Comparison of ENCODE assay signal across 1 cellular context in the genomic region with DNA sequence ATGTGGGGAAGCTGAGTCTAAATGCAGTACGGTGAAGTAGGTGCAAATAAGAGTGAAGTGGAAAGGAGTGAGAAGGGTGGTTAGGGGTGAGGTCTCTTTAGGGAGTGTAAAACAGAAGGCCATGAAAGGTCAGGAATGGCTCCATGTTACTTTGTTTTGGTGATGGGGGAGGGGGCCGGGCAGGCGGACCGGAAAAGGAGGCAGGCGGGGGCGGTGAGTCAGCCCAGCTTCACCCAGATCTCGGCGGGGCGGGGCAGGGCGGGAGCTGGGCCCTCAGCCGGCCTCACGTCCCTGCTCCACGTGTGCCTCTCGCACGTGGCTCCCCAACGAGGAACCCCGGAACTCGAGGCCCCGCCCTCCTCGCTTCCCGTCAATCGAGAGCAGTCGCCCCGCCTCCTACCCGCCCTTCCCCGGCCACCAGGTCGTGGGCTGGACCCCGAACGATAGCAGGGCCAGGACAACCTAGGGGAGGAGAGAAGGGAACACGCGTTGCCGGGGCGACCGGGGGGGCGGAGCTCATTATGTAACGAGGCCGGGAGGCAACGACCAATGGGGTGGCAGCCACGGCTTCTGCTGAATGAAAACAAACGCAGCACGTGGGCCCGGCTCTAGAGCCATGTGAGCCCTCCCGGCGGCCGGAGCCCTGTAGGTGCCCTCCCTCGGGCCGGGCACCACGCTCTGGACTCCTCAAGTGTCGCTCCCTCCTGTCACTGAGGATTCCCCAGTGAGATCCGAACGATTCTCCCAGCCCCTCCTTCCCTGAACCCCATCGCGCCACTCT.
TF ChIP-seq lines count a peak whose summit lies in the region.

No MANE protein-coding gene starts in this region.

TF ChIP-seq in HepG2, 621 proteins besides CTCF, POLR2A, EP300 and RAD21 (continues in another document):
- TF ChIP-seq, protein P1, sequence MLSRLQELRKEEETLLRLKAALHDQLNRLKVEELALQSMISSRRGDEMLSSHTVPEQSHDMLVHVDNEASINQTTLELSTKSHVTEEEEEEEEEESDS (CRISPR knock-in tag; IDR thresholded peaks at IDR 0.05; ENCODE audit: borderline replicate concordance) = peak; percentile 91
- TF ChIP-seq TBX2 (CRISPR knock-in tag; IDR thresholded peaks at IDR 0.05; ENCODE audit: borderline replicate concordance) = peak; percentile 97
- TF ChIP-seq, protein P2, sequence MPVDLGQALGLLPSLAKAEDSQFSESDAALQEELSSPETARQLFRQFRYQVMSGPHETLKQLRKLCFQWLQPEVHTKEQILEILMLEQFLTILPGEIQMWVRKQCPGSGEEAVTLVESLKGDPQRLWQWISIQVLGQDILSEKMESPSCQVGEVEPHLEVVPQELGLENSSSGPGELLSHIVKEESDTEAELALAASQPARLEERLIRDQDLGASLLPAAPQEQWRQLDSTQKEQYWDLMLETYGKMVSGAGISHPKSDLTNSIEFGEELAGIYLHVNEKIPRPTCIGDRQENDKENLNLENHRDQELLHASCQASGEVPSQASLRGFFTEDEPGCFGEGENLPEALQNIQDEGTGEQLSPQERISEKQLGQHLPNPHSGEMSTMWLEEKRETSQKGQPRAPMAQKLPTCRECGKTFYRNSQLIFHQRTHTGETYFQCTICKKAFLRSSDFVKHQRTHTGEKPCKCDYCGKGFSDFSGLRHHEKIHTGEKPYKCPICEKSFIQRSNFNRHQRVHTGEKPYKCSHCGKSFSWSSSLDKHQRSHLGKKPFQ (CRISPR knock-in tag; IDR thresholded peaks at IDR 0.05; ENCODE audit: insufficient replicate concordance) = peak; percentile 96
- TF ChIP-seq, protein P3, sequence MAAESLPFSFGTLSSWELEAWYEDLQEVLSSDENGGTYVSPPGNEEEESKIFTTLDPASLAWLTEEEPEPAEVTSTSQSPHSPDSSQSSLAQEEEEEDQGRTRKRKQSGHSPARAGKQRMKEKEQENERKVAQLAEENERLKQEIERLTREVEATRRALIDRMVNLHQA (CRISPR knock-in tag; IDR thresholded peaks at IDR 0.05) = no peak
- TF ChIP-seq, protein P4, sequence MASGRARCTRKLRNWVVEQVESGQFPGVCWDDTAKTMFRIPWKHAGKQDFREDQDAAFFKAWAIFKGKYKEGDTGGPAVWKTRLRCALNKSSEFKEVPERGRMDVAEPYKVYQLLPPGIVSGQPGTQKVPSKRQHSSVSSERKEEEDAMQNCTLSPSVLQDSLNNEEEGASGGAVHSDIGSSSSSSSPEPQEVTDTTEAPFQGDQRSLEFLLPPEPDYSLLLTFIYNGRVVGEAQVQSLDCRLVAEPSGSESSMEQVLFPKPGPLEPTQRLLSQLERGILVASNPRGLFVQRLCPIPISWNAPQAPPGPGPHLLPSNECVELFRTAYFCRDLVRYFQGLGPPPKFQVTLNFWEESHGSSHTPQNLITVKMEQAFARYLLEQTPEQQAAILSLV (CRISPR knock-in tag; IDR thresholded peaks at IDR 0.05; ENCODE audit: borderline replicate concordance) = peak; percentile 97
- TF ChIP-seq, protein P5, sequence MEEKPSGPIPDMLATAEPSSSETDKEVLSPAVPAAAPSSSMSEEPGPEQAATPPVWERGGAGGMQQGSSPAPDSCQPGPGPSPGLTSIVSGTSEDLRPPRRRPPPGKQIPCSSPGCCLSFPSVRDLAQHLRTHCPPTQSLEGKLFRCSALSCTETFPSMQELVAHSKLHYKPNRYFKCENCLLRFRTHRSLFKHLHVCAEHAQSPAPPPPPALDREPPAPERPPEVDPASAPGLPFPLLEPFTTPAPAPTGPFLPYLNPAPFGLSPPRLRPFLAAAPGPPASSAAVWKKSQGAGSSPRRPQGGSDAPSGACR (CRISPR knock-in tag; IDR thresholded peaks at IDR 0.05) = peak; percentile 77; the same call in 1 of the 2 replicates
- 0 out of 2 replicates have a peak, but pooled peaks have one; percentile 16 for TF ChIP-seq RBAK (CRISPR knock-in tag; IDR thresholded peaks at IDR 0.05)
- peak; percentile 95 for TF ChIP-seq IKZF4 (CRISPR knock-in tag; IDR thresholded peaks at IDR 0.05; ENCODE audit: borderline replicate concordance, low read depth, not compliant biosample characterization)
- TF ChIP-seq MEIS2 (CRISPR knock-in tag; IDR thresholded peaks at IDR 0.05) = peak; percentile 95
- TF ChIP-seq, protein P6, sequence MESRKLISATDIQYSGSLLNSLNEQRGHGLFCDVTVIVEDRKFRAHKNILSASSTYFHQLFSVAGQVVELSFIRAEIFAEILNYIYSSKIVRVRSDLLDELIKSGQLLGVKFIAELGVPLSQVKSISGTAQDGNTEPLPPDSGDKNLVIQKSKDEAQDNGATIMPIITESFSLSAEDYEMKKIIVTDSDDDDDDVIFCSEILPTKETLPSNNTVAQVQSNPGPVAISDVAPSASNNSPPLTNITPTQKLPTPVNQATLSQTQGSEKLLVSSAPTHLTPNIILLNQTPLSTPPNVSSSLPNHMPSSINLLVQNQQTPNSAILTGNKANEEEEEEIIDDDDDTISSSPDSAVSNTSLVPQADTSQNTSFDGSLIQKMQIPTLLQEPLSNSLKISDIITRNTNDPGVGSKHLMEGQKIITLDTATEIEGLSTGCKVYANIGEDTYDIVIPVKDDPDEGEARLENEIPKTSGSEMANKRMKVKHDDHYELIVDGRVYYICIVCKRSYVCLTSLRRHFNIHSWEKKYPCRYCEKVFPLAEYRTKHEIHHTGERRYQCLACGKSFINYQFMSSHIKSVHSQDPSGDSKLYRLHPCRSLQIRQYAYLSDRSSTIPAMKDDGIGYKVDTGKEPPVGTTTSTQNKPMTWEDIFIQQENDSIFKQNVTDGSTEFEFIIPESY (CRISPR knock-in tag; IDR thresholded peaks at IDR 0.05) = peak; percentile 76
- TF ChIP-seq SNRNP70 (IDR thresholded peaks at IDR 0.05; ENCODE audit: low read depth, low read length) = no peak
- TF ChIP-seq ZNF367 (CRISPR knock-in tag; IDR thresholded peaks at IDR 0.05; ENCODE audit: borderline replicate concordance) = no peak; the same call in 1 of the 2 replicates
- TF ChIP-seq ZNF10 (CRISPR knock-in tag; IDR thresholded peaks at IDR 0.05; ENCODE audit: borderline replicate concordance, low read depth) = no peak
- no peak for TF ChIP-seq ZKSCAN1 (IDR thresholded peaks at IDR 0.05; ENCODE audit: low read length)
- peak; percentile 26 for TF ChIP-seq ZNF282 (IDR thresholded peaks at IDR 0.05; ENCODE audit: partially characterized antibody)
- no peak for TF ChIP-seq HMGA1 (CRISPR knock-in tag; conservative IDR thresholded peaks at IDR 0.05)
- peak; percentile 26; the same call in 1 of the 2 replicates for TF ChIP-seq ZNF615 (CRISPR knock-in tag; IDR thresholded peaks at IDR 0.05; ENCODE audit: borderline replicate concordance)
- peak; percentile 92 for TF ChIP-seq TMF1 (CRISPR knock-in tag; IDR thresholded peaks at IDR 0.05; ENCODE audit: low read depth)
- TF ChIP-seq, protein P7, sequence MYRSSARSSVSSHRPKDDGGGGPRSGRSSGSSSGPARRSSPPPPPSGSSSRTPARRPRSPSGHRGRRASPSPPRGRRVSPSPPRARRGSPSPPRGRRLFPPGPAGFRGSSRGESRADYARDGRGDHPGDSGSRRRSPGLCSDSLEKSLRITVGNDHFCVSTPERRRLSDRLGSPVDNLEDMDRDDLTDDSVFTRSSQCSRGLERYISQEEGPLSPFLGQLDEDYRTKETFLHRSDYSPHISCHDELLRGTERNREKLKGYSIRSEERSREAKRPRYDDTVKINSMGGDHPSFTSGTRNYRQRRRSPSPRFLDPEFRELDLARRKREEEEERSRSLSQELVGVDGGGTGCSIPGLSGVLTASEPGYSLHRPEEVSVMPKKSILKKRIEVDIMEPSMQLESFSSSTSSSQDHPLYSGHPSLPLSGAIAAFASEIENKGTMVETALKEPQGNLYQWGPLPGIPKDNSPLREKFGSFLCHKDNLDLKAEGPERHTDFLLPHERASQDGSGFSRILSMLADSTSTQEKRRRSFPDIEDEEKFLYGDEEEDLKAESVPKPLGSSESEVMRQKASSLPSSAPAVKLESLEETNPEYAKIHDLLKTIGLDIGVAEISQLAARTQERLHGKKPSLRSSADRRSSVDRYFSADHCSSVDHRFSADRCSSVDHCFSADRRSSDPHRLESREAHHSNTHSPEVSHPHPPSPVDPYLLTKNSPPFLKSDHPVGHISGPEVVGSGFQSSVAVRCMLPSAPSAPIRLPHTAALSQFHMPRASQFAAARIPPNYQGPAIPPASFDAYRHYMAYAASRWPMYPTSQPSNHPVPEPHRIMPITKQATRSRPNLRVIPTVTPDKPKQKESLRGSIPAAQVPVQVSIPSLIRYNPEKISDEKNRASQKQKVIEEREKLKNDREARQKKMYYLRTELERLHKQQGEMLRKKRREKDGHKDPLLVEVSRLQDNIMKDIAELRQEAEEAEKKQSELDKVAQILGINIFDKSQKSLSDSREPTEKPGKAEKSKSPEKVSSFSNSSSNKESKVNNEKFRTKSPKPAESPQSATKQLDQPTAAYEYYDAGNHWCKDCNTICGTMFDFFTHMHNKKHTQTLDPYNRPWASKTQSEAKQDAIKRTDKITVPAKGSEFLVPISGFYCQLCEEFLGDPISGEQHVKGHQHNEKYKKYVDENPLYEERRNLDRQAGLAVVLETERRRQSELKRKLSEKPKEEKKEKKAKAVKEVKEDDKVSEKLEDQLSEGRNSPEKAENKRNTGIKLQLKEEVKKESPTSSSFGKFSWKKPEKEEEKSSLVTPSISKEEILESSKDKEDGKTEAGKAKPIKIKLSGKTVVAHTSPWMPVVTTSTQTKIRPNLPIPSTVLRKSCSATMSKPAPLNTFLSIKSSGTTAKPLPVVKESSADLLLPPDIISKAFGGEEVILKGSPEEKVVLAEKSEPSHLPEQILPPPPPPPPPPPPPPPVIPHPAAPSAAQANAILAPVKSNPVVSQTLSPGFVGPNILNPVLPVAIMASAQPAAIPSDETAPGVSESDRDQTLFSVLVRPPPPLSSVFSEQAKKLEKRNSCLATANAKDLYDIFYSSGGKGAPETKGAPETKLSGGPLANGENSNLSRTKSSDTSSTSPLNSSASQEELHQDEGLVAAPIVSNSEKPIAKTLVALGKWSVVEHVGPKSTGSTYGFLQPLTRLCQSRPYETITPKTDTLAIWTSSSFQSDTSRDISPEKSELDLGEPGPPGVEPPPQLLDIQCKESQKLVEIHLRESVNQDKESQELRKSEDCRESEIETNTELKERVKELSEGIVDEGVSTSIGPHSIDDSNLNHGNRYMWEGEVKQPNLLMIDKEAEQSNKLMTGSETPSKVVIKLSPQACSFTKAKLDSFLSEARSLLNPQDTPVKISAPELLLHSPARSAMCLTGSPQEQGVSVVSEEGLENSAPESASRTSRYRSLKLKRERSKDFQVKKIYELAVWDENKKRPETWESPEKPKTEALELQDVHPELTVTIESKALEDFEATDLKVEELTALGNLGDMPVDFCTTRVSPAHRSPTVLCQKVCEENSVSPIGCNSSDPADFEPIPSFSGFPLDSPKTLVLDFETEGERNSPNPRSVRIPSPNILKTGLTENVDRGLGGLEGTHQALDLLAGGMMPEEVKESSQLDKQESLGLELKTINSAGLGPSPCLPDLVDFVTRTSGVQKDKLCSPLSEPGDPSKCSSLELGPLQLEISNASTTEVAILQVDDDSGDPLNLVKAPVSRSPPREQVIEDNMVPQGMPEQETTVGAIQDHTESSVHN (CRISPR knock-in tag; IDR thresholded peaks at IDR 0.05) = peak; percentile 97
- TF ChIP-seq RELA (CRISPR knock-in tag; IDR thresholded peaks at IDR 0.05) = peak; percentile 87; the same call in 1 of the 2 replicates
- TF ChIP-seq REL (CRISPR knock-in tag; conservative IDR thresholded peaks at IDR 0.05) = peak; percentile 93
- TF ChIP-seq ISL2 (CRISPR knock-in tag; IDR thresholded peaks at IDR 0.05) = peak; percentile 90
- no peak for TF ChIP-seq MATR3 (CRISPR knock-in tag; IDR thresholded peaks at IDR 0.05)
- peak; percentile 92; the same call in 1 of the 2 replicates for TF ChIP-seq ZNF235 (CRISPR knock-in tag; IDR thresholded peaks at IDR 0.05; ENCODE audit: borderline replicate concordance)
- TF ChIP-seq NFYB (CRISPR knock-in tag; IDR thresholded peaks at IDR 0.05) = peak; percentile 82
- TF ChIP-seq ZMYM3 (CRISPR knock-in tag; IDR thresholded peaks at IDR 0.05) = 0 out of 2 replicates have a peak, but pooled peaks have one; percentile 39
- 0 out of 2 replicates have a peak, but pooled peaks have one; percentile 29 for TF ChIP-seq FIP1L1 (IDR thresholded peaks at IDR 0.05; ENCODE audit: borderline replicate concordance, insufficient read depth, low read depth, low read length)
- TF ChIP-seq ZNF749 (CRISPR knock-in tag; IDR thresholded peaks at IDR 0.05; ENCODE audit: borderline replicate concordance) = peak; percentile 98
- TF ChIP-seq, protein P8, sequence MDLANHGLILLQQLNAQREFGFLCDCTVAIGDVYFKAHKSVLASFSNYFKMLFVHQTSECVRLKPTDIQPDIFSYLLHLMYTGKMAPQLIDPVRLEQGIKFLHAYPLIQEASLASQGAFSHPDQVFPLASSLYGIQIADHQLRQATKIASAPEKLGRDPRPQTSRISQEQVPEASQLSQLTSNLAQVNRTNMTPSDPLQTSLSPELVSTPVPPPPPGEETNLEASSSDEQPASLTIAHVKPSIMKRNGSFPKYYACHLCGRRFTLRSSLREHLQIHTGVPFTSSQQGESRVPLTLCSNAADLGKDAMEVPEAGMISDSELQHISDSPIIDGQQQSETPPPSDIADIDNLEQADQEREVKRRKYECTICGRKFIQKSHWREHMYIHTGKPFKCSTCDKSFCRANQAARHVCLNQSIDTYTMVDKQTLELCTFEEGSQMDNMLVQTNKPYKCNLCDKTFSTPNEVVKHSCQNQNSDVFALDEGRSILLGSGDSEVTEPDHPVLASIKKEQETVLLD (CRISPR knock-in tag; IDR thresholded peaks at IDR 0.05; ENCODE audit: low read depth) = peak; percentile 89
- TF ChIP-seq NFIB (CRISPR knock-in tag; IDR thresholded peaks at IDR 0.05; ENCODE audit: borderline replicate concordance) = no peak
- peak; percentile 99 for TF ChIP-seq ZSCAN21 (CRISPR knock-in tag; IDR thresholded peaks at IDR 0.05; ENCODE audit: borderline replicate concordance)
- TF ChIP-seq, protein P9, sequence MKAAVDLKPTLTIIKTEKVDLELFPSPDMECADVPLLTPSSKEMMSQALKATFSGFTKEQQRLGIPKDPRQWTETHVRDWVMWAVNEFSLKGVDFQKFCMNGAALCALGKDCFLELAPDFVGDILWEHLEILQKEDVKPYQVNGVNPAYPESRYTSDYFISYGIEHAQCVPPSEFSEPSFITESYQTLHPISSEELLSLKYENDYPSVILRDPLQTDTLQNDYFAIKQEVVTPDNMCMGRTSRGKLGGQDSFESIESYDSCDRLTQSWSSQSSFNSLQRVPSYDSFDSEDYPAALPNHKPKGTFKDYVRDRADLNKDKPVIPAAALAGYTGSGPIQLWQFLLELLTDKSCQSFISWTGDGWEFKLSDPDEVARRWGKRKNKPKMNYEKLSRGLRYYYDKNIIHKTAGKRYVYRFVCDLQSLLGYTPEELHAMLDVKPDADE (CRISPR knock-in tag; IDR thresholded peaks at IDR 0.05) = no peak
- peak; percentile 97 for TF ChIP-seq HES4 (CRISPR knock-in tag; IDR thresholded peaks at IDR 0.05; ENCODE audit: borderline replicate concordance)
- TF ChIP-seq ZNF644 (CRISPR knock-in tag; IDR thresholded peaks at IDR 0.05; ENCODE audit: low read depth) = peak; percentile 18; the same call in 1 of the 2 replicates
- TF ChIP-seq, protein P10, sequence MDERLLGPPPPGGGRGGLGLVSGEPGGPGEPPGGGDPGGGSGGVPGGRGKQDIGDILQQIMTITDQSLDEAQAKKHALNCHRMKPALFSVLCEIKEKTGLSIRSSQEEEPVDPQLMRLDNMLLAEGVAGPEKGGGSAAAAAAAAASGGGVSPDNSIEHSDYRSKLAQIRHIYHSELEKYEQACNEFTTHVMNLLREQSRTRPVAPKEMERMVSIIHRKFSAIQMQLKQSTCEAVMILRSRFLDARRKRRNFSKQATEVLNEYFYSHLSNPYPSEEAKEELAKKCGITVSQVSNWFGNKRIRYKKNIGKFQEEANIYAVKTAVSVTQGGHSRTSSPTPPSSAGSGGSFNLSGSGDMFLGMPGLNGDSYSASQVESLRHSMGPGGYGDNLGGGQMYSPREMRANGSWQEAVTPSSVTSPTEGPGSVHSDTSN (CRISPR knock-in tag; IDR thresholded peaks at IDR 0.05) = peak; percentile 81
- no peak for TF ChIP-seq ZNF296 (CRISPR knock-in tag; conservative IDR thresholded peaks at IDR 0.05)
- peak; percentile 96 for TF ChIP-seq PHF5A (CRISPR knock-in tag; IDR thresholded peaks at IDR 0.05; ENCODE audit: low read depth, unreplicated experiment)
- peak; percentile 88; the same call in 1 of the 2 replicates for TF ChIP-seq JDP2 (CRISPR knock-in tag; IDR thresholded peaks at IDR 0.05; ENCODE audit: borderline replicate concordance)
- TF ChIP-seq SP1 (IDR thresholded peaks at IDR 0.05) = no peak
- peak; percentile 98 for TF ChIP-seq SP1 (CRISPR knock-in tag; IDR thresholded peaks at IDR 0.05)
